9 cellular contexts compared by ENCODE assay signal in genomic region chr2:119512946-119513345, GRCh38. TPM values are rescaled to one million over a fixed set of nuclear protein-coding genes. Genes with fewer than 3 reads are reported as not detected.
"Had no signal": no experiment of that assay in that cellular context is flagged by ENCODE, and none has a peak within 500 bp of the region (broad histone marks: within the 10 kb centered on the region; RNA-seq: fewer than 3 reads in every experiment).

No MANE protein-coding gene starts in this region.

- H3K9ac ChIP-seq: KMS-11 had no signal

- H3K4me3 ChIP-seq: GM23338 had no signal

- DNase-seq: H9, HCEC 1CT, KBM-7 had no signal

- ATAC-seq: GM23338 had no signal

- FAIRE-seq: H1, H54, HTR-8/SVneo had no signal

- H3K4me2 ChIP-seq: GM23338, KMS-11 had no signal

- H3K27ac ChIP-seq: KMS-11 had no signal

- H2AFZ ChIP-seq: GM23338 had no signal

RNA-seq across cellular contexts. Expression of gene SCTR, which starts 11.3 kb away (rescaled TPM):
- total RNA-seq: GM23338, H1, H9, HT-29 had no signal
- polyA plus RNA-seq: GM23338 had no signal

RNA-seq across cellular contexts. Expression of gene CFAP221, which starts 31.3 kb away (rescaled TPM):
- total RNA-seq: HT-29 had no signal
